Comparison of ENCODE assay signal across 8 cellular contexts in the genomic region with DNA sequence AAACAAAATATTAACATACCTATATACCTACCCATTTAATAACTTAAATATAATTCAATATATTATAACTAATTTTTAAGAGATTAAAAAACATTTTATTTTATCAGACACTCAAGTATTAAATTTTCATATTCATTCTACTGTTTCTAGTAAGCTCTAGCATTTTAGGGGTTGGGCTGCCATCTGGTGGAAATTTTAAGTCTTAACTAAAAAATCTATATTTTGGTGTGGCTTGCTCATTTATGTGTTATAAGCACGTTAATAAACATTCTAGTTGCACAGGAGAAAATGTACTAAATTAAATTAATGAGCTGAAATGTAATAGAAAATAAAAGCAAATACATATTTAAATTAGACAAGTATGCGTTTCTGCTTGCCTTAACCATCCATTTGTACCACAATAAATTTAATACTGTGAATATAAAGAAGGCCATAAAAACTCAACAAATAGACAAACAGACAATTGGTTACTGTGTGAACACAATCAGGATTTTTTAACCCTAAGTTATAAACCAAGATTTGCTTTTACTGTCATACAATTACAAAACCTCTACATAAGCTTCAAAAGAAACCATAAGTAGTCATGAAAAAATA.
DNase-seq lines count a peak whose midpoint lies in the region; ATAC-seq and TF ChIP-seq lines count a peak whose summit lies in the region.

No MANE protein-coding gene starts in this region.

- H3K4me3 ChIP-seq in HCT116 (replicated peaks in 1 of 2; ENCODE audit: low read depth in 1 of 2, low read length in 2 of 2) (no peak overlapping the region), adrenal gland (no peak overlapping the region), right lobe of liver (no peak overlapping the region)

- H4K20me1 ChIP-seq in HCT116 (ENCODE audit: insufficient read depth), result no peaks in the 10 kb centered on the region

- DNase-seq in HCT116 (ENCODE audit: low read depth, low spot score), result peak; percentile 16
- DNase-seq in NCI-H345 (lab: John Stamatoyannopoulos, UW), result peak; percentile 53
- peak in 5 of 7 donors; percentile 2 to 31 (median 25) for DNase-seq in adrenal gland
- no peak for DNase-seq in right lobe of liver
- DNase-seq in DMS79 (lab: John Stamatoyannopoulos, UW), result no peak
- no peak for DNase-seq in T-cell

- no peaks in the 10 kb centered on the region for H3K79me2 ChIP-seq in HCT116 (ENCODE audit: insufficient read depth, low read length)

- CTCF ChIA-PET in HCT116 (lab: Charles Lee), result no interaction called here
- CTCF ChIA-PET in T-cell (lab: Charles Lee), result no interaction called here

- intact Hi-C loops in HCT116 (cut with micrococcal nuclease), result no loop called here
- intact Hi-C loops in adrenal gland (cut with DNase I), result no loop called here
- intact Hi-C loops in right lobe of liver (cut with DNase I), result no loop called here

- H3K27ac ChIP-seq in HCT116 (ENCODE audit: low read depth, low read length) (no peak overlapping the region), adrenal gland (no peak overlapping the region), right lobe of liver (no peak overlapping the region)

- ATAC-seq in HCT116, result no peak
- no peak for ATAC-seq in right lobe of liver
- ATAC-seq in GM21515 (IDR thresholded peaks at IDR 0.05; ENCODE audit: unreplicated experiment), result no peak
- no peak for ATAC-seq in T-cell (replicated peaks in 1 of 4)
- no peak for ATAC-seq in GM21717 (IDR thresholded peaks at IDR 0.05; ENCODE audit: unreplicated experiment)

- no peak overlapping the region for H3K27ac Mint-ChIP-seq in T-cell

- RAD21 ChIA-PET in HCT116 (lab: Charles Lee; ENCODE audit: low non-redundant PET in 1 of 2, low total read pairs in 2 of 2, uncharacterized antibody in 2 of 2, unreplicated experiment in 2 of 2), result no interaction called here

- H2AFZ ChIP-seq in HCT116 (ENCODE audit: low read depth, low read length, poor library complexity, severe bottlenecking), result no peak overlapping the region

- H3K36me3 ChIP-seq in HCT116 (ENCODE audit: control insufficient read depth in 1 of 2, insufficient read depth in 2 of 2, low read length in 2 of 2) (no peaks in the 10 kb centered on the region), adrenal gland (replicated peaks in 1 of 2) (no peaks in the 10 kb centered on the region), right lobe of liver (no peaks in the 10 kb centered on the region)

- H3K4me3 Mint-ChIP-seq in T-cell, result no peak overlapping the region

- 9 to 19% (median 16%) methylated on average over 2 of the region's 2 CpGs for WGBS in adrenal gland, 4 donors
- WGBS in right lobe of liver (ENCODE audit: insufficient coverage, low coverage, low lambda C conversion rate, missing lambda C conversion rate), result 4% methylated on average over 2 of the region's 2 CpGs

- TF ChIP-seq POLR2A in HCT116 (IDR thresholded peaks at IDR 0.05; ENCODE audit: borderline replicate concordance, extremely low read depth, insufficient read depth, insufficient read length) (no peak), adrenal gland (IDR thresholded peaks at IDR 0.05) (no peak), right lobe of liver (IDR thresholded peaks at IDR 0.05) (no peak)

- H3K9me2 ChIP-seq in HCT116 (ENCODE audit: insufficient read depth), result no peaks in the 10 kb centered on the region

- no peaks in the 10 kb centered on the region for H3K4me1 Mint-ChIP-seq in T-cell

- POLR2A ChIA-PET in HCT116 (lab: Charles Lee) (no interaction called here), T-cell (lab: Charles Lee) (no interaction called here)

- H3K9me3 ChIP-seq in HCT116 (ENCODE audit: control insufficient read depth in 1 of 2, insufficient read depth in 1 of 2, low read depth in 1 of 2, low read length in 2 of 2), result peaks cover 7 to 12% of the 10 kb centered on the region in 2 experiments; a peak in 2 of 4 replicates
- H3K9me3 ChIP-seq in adrenal gland (replicated peaks in 1 of 3), result no peaks in the 10 kb centered on the region
- no peaks in the 10 kb centered on the region for H3K9me3 ChIP-seq in right lobe of liver

- no TSS peak for BruUV-seq in HCT116 (replicated peaks; lab: Mats Ljungman, UMichigan)

- TF ChIP-seq RAD21 in HCT116 (IDR thresholded peaks at IDR 0.05; ENCODE audit: low read depth), result no peak

- no peak overlapping the region for H3K9ac ChIP-seq in HCT116 (ENCODE audit: low read length)

- H3K27me3 ChIP-seq in HCT116 (ENCODE audit: insufficient read depth, low read length), result no peaks in the 10 kb centered on the region
- no peaks in the 10 kb centered on the region for H3K27me3 ChIP-seq in adrenal gland
- no peaks in the 10 kb centered on the region for H3K27me3 ChIP-seq in right lobe of liver

- no peaks in the 10 kb centered on the region for H3K36me3 Mint-ChIP-seq in T-cell

- H3K27me3 Mint-ChIP-seq in T-cell, result no peaks in the 10 kb centered on the region

- peaks cover 6 to 20% (median 8%) of the 10 kb centered on the region in 3 donors for H3K9me3 Mint-ChIP-seq in T-cell

- no peak overlapping the region for H3K4me2 ChIP-seq in HCT116 (ENCODE audit: low read length)

- H3K4me1 ChIP-seq in HCT116 (ENCODE audit: control insufficient read depth in 1 of 2, insufficient read depth in 2 of 2, low read length in 2 of 2) (no peaks in the 10 kb centered on the region), adrenal gland (replicated peaks in 1 of 2) (no peaks in the 10 kb centered on the region), right lobe of liver (no peaks in the 10 kb centered on the region)

- peak in 2 of 3 experiments; percentile 8 to 12; a peak in 1 of 6 replicates for TF ChIP-seq CTCF in HCT116 (IDR thresholded peaks at IDR 0.05 in 2 of 3, conservative IDR thresholded peaks at IDR 0.05 in 1 of 3; ENCODE audit: borderline replicate concordance in 1 of 3, insufficient read depth in 1 of 3, low read depth in 2 of 3, low read length in 2 of 3)
- peak; percentile 27 to 53 (median 40) for TF ChIP-seq CTCF in adrenal gland (IDR thresholded peaks at IDR 0.05)
- peak; percentile 37 to 57 (median 50) for TF ChIP-seq CTCF in right lobe of liver (IDR thresholded peaks at IDR 0.05)

TF ChIP-seq in HCT116, 20 proteins besides CTCF, POLR2A, EP300 and RAD21:
- TF ChIP-seq YY1 (IDR thresholded peaks at IDR 0.05; ENCODE audit: extremely low read depth, insufficient replicate concordance, low read depth, low read length), result no peak
- no peak for TF ChIP-seq EZH2phosphoT487 (IDR thresholded peaks at IDR 0.05; ENCODE audit: borderline replicate concordance)
- no peak for TF ChIP-seq SIN3A (IDR thresholded peaks at IDR 0.05; ENCODE audit: low read depth)
- TF ChIP-seq, protein P1, sequence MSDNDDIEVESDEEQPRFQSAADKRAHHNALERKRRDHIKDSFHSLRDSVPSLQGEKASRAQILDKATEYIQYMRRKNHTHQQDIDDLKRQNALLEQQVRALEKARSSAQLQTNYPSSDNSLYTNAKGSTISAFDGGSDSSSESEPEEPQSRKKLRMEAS (IDR thresholded peaks at IDR 0.05), result no peak
- TF ChIP-seq, protein P2, sequence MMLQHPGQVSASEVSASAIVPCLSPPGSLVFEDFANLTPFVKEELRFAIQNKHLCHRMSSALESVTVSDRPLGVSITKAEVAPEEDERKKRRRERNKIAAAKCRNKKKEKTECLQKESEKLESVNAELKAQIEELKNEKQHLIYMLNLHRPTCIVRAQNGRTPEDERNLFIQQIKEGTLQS (IDR thresholded peaks at IDR 0.05), result no peak
- no peak for TF ChIP-seq ELF1 (IDR thresholded peaks at IDR 0.05; ENCODE audit: borderline replicate concordance, low read depth)
- TF ChIP-seq TCF7L2 (IDR thresholded peaks at IDR 0.05; ENCODE audit: borderline replicate concordance, extremely low read depth, insufficient read depth, insufficient read length), result no peak
- TF ChIP-seq EGR1 (IDR thresholded peaks at IDR 0.05; ENCODE audit: low read depth), result no peak

Comparison
In these comparisons a context has a peak if more than half of its experiments do, and no peak if none do; other contexts are left out.
1. DNase-seq: peak in HCT116 (single experiment), NCI-H345 (single experiment) and adrenal gland (5 of 7); none in right lobe of liver (0 of 3), DMS79 (single experiment) and T-cell (0 of 34).
2. Peak in every context shown above with its lines, with median percentiles within 50 percentile points of each other: CTCF ChIP-seq.